12 cellular contexts compared by ENCODE assay signal in the genomic region with DNA sequence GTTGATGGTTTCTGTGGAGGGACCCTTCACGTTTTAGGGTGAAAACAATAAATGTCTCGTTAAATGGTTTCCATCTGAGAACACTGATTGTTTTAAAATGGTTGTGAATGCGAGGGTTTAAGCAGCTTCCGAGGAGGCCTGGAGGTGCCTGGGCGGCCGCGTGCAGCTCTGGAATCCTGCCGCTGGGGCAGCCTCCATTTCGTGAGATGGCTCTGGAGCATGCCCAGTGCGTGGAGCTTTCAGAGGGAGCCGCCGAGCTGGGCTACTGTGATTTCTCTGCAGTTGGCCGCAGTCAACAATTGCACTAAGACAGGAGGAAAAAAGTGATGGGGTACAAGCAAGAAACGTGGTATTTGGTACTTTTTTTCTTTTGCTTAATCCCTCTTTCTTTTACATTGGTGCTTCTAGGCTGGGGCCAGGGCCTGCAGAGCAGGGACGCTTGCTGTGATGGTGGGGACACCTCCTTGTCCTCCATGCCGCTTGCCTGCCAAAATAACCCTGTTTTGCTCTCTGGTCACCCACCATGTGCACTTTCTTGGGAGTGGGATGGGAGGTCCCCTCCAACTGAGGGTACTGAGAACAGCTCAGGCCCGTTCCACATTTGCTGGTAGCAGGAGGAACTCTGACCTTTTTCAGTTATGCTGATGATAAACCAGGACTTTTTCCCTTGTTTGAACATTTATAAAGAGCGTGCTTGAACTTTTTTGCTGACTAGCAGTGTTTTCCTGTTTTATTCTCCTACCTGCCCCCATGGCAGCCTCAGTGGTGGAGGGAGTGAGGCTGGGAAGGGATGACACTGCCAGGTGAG. TPM values are rescaled to one million over a fixed set of nuclear protein-coding genes. Genes with fewer than 3 reads are reported as not detected.
DNase-seq lines count a peak whose midpoint lies in the region; ATAC-seq and TF ChIP-seq lines count a peak whose summit lies in the region.
"Had no signal": no experiment of that assay in that cellular context is flagged by ENCODE, and none has a peak within 500 bp of the region (broad histone marks: within the 10 kb centered on the region; RNA-seq: fewer than 3 reads in every experiment).

No MANE protein-coding gene starts in this region.

- POLR2A ChIA-PET in activated CD4-positive, alpha-beta T cell treated with anti-CD3 and anti-CD28 coated beads, Interleukin-2, amount 10 ng/mL, durations not matched to agents 7 days and 5 days (lab: Charles Lee), result no interaction called here

- intact Hi-C loops in spleen (cut with DNase I; ENCODE audit: low total_unique reads), result no loop called here

- H3K27me3 ChIP-seq in layer of hippocampus (ENCODE audit: control insufficient read depth, insufficient read depth, low read length) (no peaks in the 10 kb centered on the region), spleen (replicated peaks in 1 of 7) (no peaks in the 10 kb centered on the region), suprapubic skin (no peaks in the 10 kb centered on the region)

- ATAC-seq in HG02759 (IDR thresholded peaks at IDR 0.05; ENCODE audit: unreplicated experiment), result no peak
- ATAC-seq: naive thymus-derived CD8-positive, alpha-beta T cell had no signal

- peaks cover 5% of the 10 kb centered on the region for H3K27me3 Mint-ChIP-seq in brain
- no peaks in the 10 kb centered on the region for H3K27me3 Mint-ChIP-seq in activated CD4-positive, alpha-beta T cell treated with anti-CD3 and anti-CD28 coated beads, Interleukin-2, amount 10 ng/mL, durations not matched to agents 7 days and 5 days
- H3K27me3 Mint-ChIP-seq: activated naive CD8-positive, alpha-beta T cell treated with anti-CD3 and anti-CD28 coated beads, Interleukin-2, amount 10 ng/mL, durations not matched to agents 7 days and 5 days; naive thymus-derived CD8-positive, alpha-beta T cell had no signal

- 83 to 93% (median 89%) methylated on average over 18 of the region's 18 CpGs for WGBS in spleen, 5 donors
- 81% methylated on average over 18 of the region's 18 CpGs for WGBS in suprapubic skin

- TF ChIP-seq POLR2A in spleen (IDR thresholded peaks at IDR 0.05) (no peak), suprapubic skin (IDR thresholded peaks at IDR 0.05) (no peak)

- peak overlapping the region; percentile 35 to 76 (median 76) for H3K4me3 Mint-ChIP-seq in brain
- H3K4me3 Mint-ChIP-seq in activated CD4-positive, alpha-beta T cell treated with anti-CD3 and anti-CD28 coated beads, Interleukin-2, amount 10 ng/mL, durations not matched to agents 7 days and 5 days, result no peak overlapping the region
- H3K4me3 Mint-ChIP-seq: activated naive CD8-positive, alpha-beta T cell treated with anti-CD3 and anti-CD28 coated beads, Interleukin-2, amount 10 ng/mL, durations not matched to agents 7 days and 5 days had no signal

- H3K27ac ChIP-seq in layer of hippocampus (ENCODE audit: low read depth, low read length) (peak overlapping the region; percentile 72), spleen (peak overlapping the region in 7 of 8 donors; percentile 35 to 80 (median 69)), suprapubic skin (no peak overlapping the region)

- CTCF ChIA-PET in activated CD4-positive, alpha-beta T cell treated with anti-CD3 and anti-CD28 coated beads, Interleukin-2, amount 10 ng/mL, durations not matched to agents 7 days and 5 days (lab: Charles Lee), result no interaction called here

- no peak for TF ChIP-seq EP300 in suprapubic skin (IDR thresholded peaks at IDR 0.05)

- DNase-seq in G401 (ENCODE audit: low spot score), result peak; percentile 67
- DNase-seq in spleen, result peak; percentile 50
- DNase-seq in suprapubic skin (ENCODE audit: low spot score in 2 of 2), result no peak
- DNase-seq in activated CD4-positive, alpha-beta T cell treated with anti-CD3 and anti-CD28 coated beads, Interleukin-2, amount 10 ng/mL, durations not matched to agents 7 days and 5 days, result no peak
- DNase-seq in SIG-M5 (lab: John Stamatoyannopoulos, UW), result no peak
- DNase-seq: activated CD4-positive, CD25-positive, alpha-beta regulatory T cell treated with anti-CD3 and anti-CD28 coated beads, Interleukin-2, amount 50 U/mL, for 72 hours; activated naive CD8-positive, alpha-beta T cell treated with anti-CD3 and anti-CD28 coated beads, Interleukin-2, amount 10 ng/mL, durations not matched to agents 7 days and 5 days; DND-41; naive thymus-derived CD8-positive, alpha-beta T cell had no signal

- peak in 1 of 2 experiments; percentile 14 for TF ChIP-seq CTCF in brain (conservative IDR thresholded peaks at IDR 0.05)
- TF ChIP-seq CTCF in spleen (IDR thresholded peaks at IDR 0.05 in 8 of 11, conservative IDR thresholded peaks at IDR 0.05 in 3 of 11), result no peak
- no peak for TF ChIP-seq CTCF in suprapubic skin (IDR thresholded peaks at IDR 0.05)

- H3K4me1 Mint-ChIP-seq in brain, result peaks cover 79% of the 10 kb centered on the region
- H3K4me1 Mint-ChIP-seq in activated CD4-positive, alpha-beta T cell treated with anti-CD3 and anti-CD28 coated beads, Interleukin-2, amount 10 ng/mL, durations not matched to agents 7 days and 5 days, result peaks cover 25% of the 10 kb centered on the region

- H3K36me3 ChIP-seq in spleen, result peaks cover 0 to 51% (median 0%) of the 10 kb centered on the region in 6 donors
- H3K36me3 ChIP-seq in suprapubic skin, result peaks cover 6% of the 10 kb centered on the region

- H3K4me1 ChIP-seq in spleen (peaks cover 19 to 97% (median 53%) of the 10 kb centered on the region in 6 donors), suprapubic skin (peaks cover 23% of the 10 kb centered on the region)

- peaks cover 36% of the 10 kb centered on the region for H3K36me3 Mint-ChIP-seq in brain
- peaks cover 20% of the 10 kb centered on the region for H3K36me3 Mint-ChIP-seq in activated CD4-positive, alpha-beta T cell treated with anti-CD3 and anti-CD28 coated beads, Interleukin-2, amount 10 ng/mL, durations not matched to agents 7 days and 5 days (ENCODE audit: low read depth)

- in situ Hi-C loops in G401 (cut with HindIII; ENCODE audit: low sequenced_read_pairs), result no loop called here

- H3K9me3 Mint-ChIP-seq in brain, result no peaks in the 10 kb centered on the region
- no peaks in the 10 kb centered on the region for H3K9me3 Mint-ChIP-seq in activated CD4-positive, alpha-beta T cell treated with anti-CD3 and anti-CD28 coated beads, Interleukin-2, amount 10 ng/mL, durations not matched to agents 7 days and 5 days
- H3K9me3 Mint-ChIP-seq: activated naive CD8-positive, alpha-beta T cell treated with anti-CD3 and anti-CD28 coated beads, Interleukin-2, amount 10 ng/mL, durations not matched to agents 7 days and 5 days; naive thymus-derived CD8-positive, alpha-beta T cell had no signal

- peak overlapping the region; percentile 36 to 99 (median 98) for H3K27ac Mint-ChIP-seq in brain
- no peak overlapping the region for H3K27ac Mint-ChIP-seq in activated CD4-positive, alpha-beta T cell treated with anti-CD3 and anti-CD28 coated beads, Interleukin-2, amount 10 ng/mL, durations not matched to agents 7 days and 5 days
- H3K27ac Mint-ChIP-seq: activated naive CD8-positive, alpha-beta T cell treated with anti-CD3 and anti-CD28 coated beads, Interleukin-2, amount 10 ng/mL, durations not matched to agents 7 days and 5 days had no signal

- no peak overlapping the region for H3K4me3 ChIP-seq in spleen
- H3K4me3 ChIP-seq in suprapubic skin, result no peak overlapping the region

- H3K9me3 ChIP-seq in spleen, result no peaks in the 10 kb centered on the region
- H3K9me3 ChIP-seq in suprapubic skin, result no peaks in the 10 kb centered on the region

RNA-seq across cellular contexts. Expression of a gene that starts 47.1 kb away (rescaled TPM):
- 97.4 and 101 TPM in 2 replicates for total RNA-seq in G401 (2014; rRNA removed; shearing (Covaris generic))
- polyA plus RNA-seq in brain (ENCODE audit: insufficient read depth, low read depth, low replicate concordance) (69.6 TPM), spleen (10 to 100 TPM; 35.5 to 60.9 (median 54.9) TPM)
- total RNA-seq in spleen (100 to 1,000 TPM in 6 of 7 donors, 10 to 100 TPM in 1; 87.7 to 163 (median 130) TPM), suprapubic skin (100 to 1,000 TPM in 1 of 4 donors, 10 to 100 TPM in 3; 77.1 to 149 (median 86.6) TPM)
- total RNA-seq in activated CD4-positive, alpha-beta T cell treated with anti-CD3 and anti-CD28 coated beads, Interleukin-2, amount 10 ng/mL, durations not matched to agents 7 days and 5 days, result 100 to 1,000 TPM; 100 to 110 TPM

Comparison
In these comparisons a context has a peak if more than half of its experiments do, and no peak if none do; other contexts are left out.
1. DNase-seq: peak in G401 (single experiment) and spleen (single experiment); none in suprapubic skin (0 of 2), activated CD4-positive, alpha-beta T cell treated with anti-CD3 and anti-CD28 coated beads, Interleukin-2, amount 10 ng/mL, durations not matched to agents 7 days and 5 days (single experiment) and SIG-M5 (single experiment).